ENCODE assay signal across 7 cellular contexts in genomic region chr6:46626228-46626909, GRCh38. TPM values are rescaled to one million over a fixed set of nuclear protein-coding genes. Genes with fewer than 3 reads are reported as not detected.
A peak's percentile ranks its signal among the peaks of the same experiment; 100 is the strongest.
DNase-seq lines count a peak whose midpoint lies in the region; ATAC-seq, FAIRE-seq and TF ChIP-seq lines count a peak whose summit lies in the region.

No MANE protein-coding gene starts in this region.

- peak; percentile 63 to 79 for TF ChIP-seq RAD21 in K562 (CRISPR knock-in tag; conservative IDR thresholded peaks at IDR 0.05 in 1 of 2, IDR thresholded peaks at IDR 0.05 in 1 of 2)

- in situ Hi-C loops in K562 (cut with MboI): no loop called here

- H3K4me3 ChIP-seq in K562 (no peak overlapping the region), upper lobe of right lung (no peak overlapping the region)

- ATAC-seq in GM21737 (IDR thresholded peaks at IDR 0.05; ENCODE audit: unreplicated experiment) (peak; percentile 55), K562 (peak; percentile 62; the same call in 2 of the 3 replicates), upper lobe of right lung (peak; percentile 59)

- H3K4me1 ChIP-seq in K562 (replicated peaks in 1 of 2; ENCODE audit: control insufficient read depth in 2 of 2, insufficient read depth in 2 of 2, low read length in 2 of 2) (no peaks in the 10 kb centered on the region), upper lobe of right lung (no peaks in the 10 kb centered on the region)

- CTCF ChIA-PET in K562 (lab: Yijun Ruan, JAX; ENCODE audit: low intra/inter-chr PET ratio): interaction anchor here (1.0 kb wide), 1 partner anchor 207 kb away, joined by 3 read pairs; no protein-coding TSS in a partner anchor

- H3K9ac ChIP-seq in K562 (ENCODE audit: insufficient read depth in 1 of 2, low read depth in 2 of 2, low read length in 2 of 2): no peak overlapping the region

- POLR2A ChIA-PET in K562 (lab: Yijun Ruan, JAX): interaction anchor here (0.6 kb wide), 1 partner anchor 19 kb away, joined by 4 read pairs; no protein-coding TSS in a partner anchor

- no peaks in the 10 kb centered on the region for H3K36me3 ChIP-seq in K562 (ENCODE audit: control insufficient read depth, insufficient read depth, low read length)
- no peaks in the 10 kb centered on the region for H3K36me3 ChIP-seq in upper lobe of right lung

- FAIRE-seq in K562 (lab: Jason Lieb, UNC): peak; percentile 42

- H3K9me1 ChIP-seq in K562 (ENCODE audit: control insufficient read depth, insufficient read depth, low read length): no peaks in the 10 kb centered on the region

- DNase-seq in GM04503 (ENCODE audit: low read depth) (peak; percentile 9), NCI-H1105 (lab: John Stamatoyannopoulos, UW) (peak; percentile 20), K562 (ENCODE audit: extremely low read depth in 1 of 4, low spot score in 3 of 4) (peak in 1 of 4 experiments; percentile 19), kidney tubule cell (ENCODE audit: low spot score) (peak; percentile 45), upper lobe of right lung (no peak), NK-92 (lab: John Stamatoyannopoulos, UW; ENCODE audit: unreplicated experiment) (no peak)

- TF ChIP-seq CTCF in K562 (IDR thresholded peaks at IDR 0.05 in 2 of 3, conservative IDR thresholded peaks at IDR 0.05 in 1 of 3; ENCODE audit: insufficient read depth in 2 of 3, low read depth in 1 of 3, low read length in 3 of 3) (peak in 2 of 3 experiments; percentile 35 to 60; a peak in 4 of 6 replicates), upper lobe of right lung (IDR thresholded peaks at IDR 0.05) (peak; percentile 59)

- H3K27ac ChIP-seq in K562 (ENCODE audit: extremely low read depth, low read depth, low read length): no peak overlapping the region
- H3K27ac ChIP-seq in upper lobe of right lung: no peak overlapping the region

- no peak overlapping the region for H2AFZ ChIP-seq in K562 (ENCODE audit: low read depth, low read length)

- no peaks in the 10 kb centered on the region for H3K79me2 ChIP-seq in K562 (ENCODE audit: control insufficient read depth, insufficient read depth, low read length)

- intact Hi-C loops in K562 (cut with micrococcal nuclease) (loop anchor here (1.0 to 10.0 kb wide), 3 partner anchors 207 to 404 kb away; no protein-coding TSS in a partner anchor), upper lobe of right lung (cut with DNase I) (no loop called here)

- no peaks in the 10 kb centered on the region for H3K9me3 ChIP-seq in K562 (replicated peaks; ENCODE audit: control insufficient read depth, insufficient read depth, low read depth, low read length)
- no peaks in the 10 kb centered on the region for H3K9me3 ChIP-seq in upper lobe of right lung

- no peak for TF ChIP-seq EP300 in K562 (IDR thresholded peaks at IDR 0.05; ENCODE audit: low read length)

- 6% methylated on average over 3 of the region's 3 CpGs for WGBS in K562 (ENCODE audit: insufficient coverage, low coverage, missing lambda C conversion rate)

- H3K27me3 ChIP-seq in K562 (ENCODE audit: control insufficient read depth in 2 of 2, insufficient read depth in 2 of 2, low read length in 2 of 2): no peaks in the 10 kb centered on the region
- H3K27me3 ChIP-seq in upper lobe of right lung: no peaks in the 10 kb centered on the region

- no peak for TF ChIP-seq POLR2A in K562 (conservative IDR thresholded peaks at IDR 0.05)

- no TSS peak for BruUV-seq in K562 (replicated peaks; lab: Mats Ljungman, UMichigan)

- no peaks in the 10 kb centered on the region for H4K20me1 ChIP-seq in K562 (replicated peaks; ENCODE audit: control insufficient read depth, insufficient read depth, low read length)

- H3K4me2 ChIP-seq in K562 (ENCODE audit: insufficient read depth, low read length): no peak overlapping the region

TF ChIP-seq in K562, 482 proteins besides CTCF, POLR2A, EP300 and RAD21:
- TF ChIP-seq TAF7 (tag; IDR thresholded peaks at IDR 0.05) (no peak), ZNF24 (IDR thresholded peaks at IDR 0.05) (no peak), E2F3 (CRISPR knock-in tag; IDR thresholded peaks at IDR 0.05) (no peak), CEBPG (CRISPR knock-in tag; IDR thresholded peaks at IDR 0.05) (no peak), CEBPG (tag; conservative IDR thresholded peaks at IDR 0.05 in 1 of 2, IDR thresholded peaks at IDR 0.05 in 1 of 2) (peak; percentile 40 to 66; a peak in 2 of 4 replicates), ZNF23 (CRISPR knock-in tag; IDR thresholded peaks at IDR 0.05) (no peak), CEBPB (tag; IDR thresholded peaks at IDR 0.05) (peak; percentile 69), SPI1 (IDR thresholded peaks at IDR 0.05; ENCODE audit: borderline replicate concordance, low read depth, low read length) (0 out of 2 replicates have a peak, but pooled peaks have one; percentile 32), TRIM25 (IDR thresholded peaks at IDR 0.05; ENCODE audit: borderline replicate concordance) (no peak)
- TF ChIP-seq, protein P1, sequence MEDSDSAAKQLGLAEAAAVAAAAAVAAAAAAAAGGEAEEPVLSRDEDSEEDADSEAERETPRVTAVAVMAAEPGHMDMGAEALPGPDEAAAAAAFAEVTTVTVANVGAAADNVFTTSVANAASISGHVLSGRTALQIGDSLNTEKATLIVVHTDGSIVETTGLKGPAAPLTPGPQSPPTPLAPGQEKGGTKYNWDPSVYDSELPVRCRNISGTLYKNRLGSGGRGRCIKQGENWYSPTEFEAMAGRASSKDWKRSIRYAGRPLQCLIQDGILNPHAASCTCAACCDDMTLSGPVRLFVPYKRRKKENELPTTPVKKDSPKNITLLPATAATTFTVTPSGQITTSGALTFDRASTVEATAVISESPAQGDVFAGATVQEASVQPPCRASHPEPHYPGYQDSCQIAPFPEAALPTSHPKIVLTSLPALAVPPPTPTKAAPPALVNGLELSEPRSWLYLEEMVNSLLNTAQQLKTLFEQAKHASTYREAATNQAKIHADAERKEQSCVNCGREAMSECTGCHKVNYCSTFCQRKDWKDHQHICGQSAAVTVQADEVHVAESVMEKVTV (CRISPR knock-in tag; IDR thresholded peaks at IDR 0.05): peak; percentile 46
TF ChIP-seq in K562: peak in this region for 4.

RNA-seq across cellular contexts. Expression of gene CYP39A1, which starts 26.2 kb away (rescaled TPM):
- total RNA-seq in K562 (2011; cell fraction: chromatin; rRNA removed; ENCODE audit: low replicate concordance): not detected in 2 replicates
- not detected in 2 replicates for total RNA-seq in K562 (2011; cell fraction: nucleolus; rRNA removed)
- total RNA-seq in K562 (2011; cell fraction: nucleoplasm; rRNA removed): not detected in 2 replicates
- total RNA-seq in K562 (2014; rRNA removed) (not detected in 2 replicates), K562 (2014; rRNA removed; fragmentation: Illumina TruSeq; extraction: Trizol) (not detected in 2 replicates), K562 (2015; rRNA removed; fragmentation: Illumina TruSeq; extraction: Trizol) (not detected in 2 replicates), K562 (2021) (not detected in 2 replicates), upper lobe of right lung (7.8 TPM)
- polyA plus RNA-seq in K562 (2011; rRNA removed) (not detected in 2 replicates), K562 (2014; fragmentation: Illumina TruSeq; extraction: Trizol) (not detected in 2 replicates), K562 (2014; fragmentation: Nextera tagmentation; extraction: Ambion mirVana) (not detected), K562 (2014; rRNA removed) (not detected in 2 replicates)
- polyA plus RNA-seq in K562 (2011; cell fraction: cytosol; rRNA removed): not detected in 2 replicates
- polyA plus RNA-seq in K562 (2011; cell fraction: nucleus; rRNA removed): not detected in 2 replicates
- not detected in 2 replicates for polyA plus RNA-seq in K562 (2012)
- polyA minus RNA-seq in K562 (2011; rRNA and poly(A)+ RNA removed): not detected in 2 replicates
- polyA minus RNA-seq in K562 (2011; cell fraction: cytosol; rRNA and poly(A)+ RNA removed): not detected in 2 replicates
- polyA minus RNA-seq in K562 (2011; cell fraction: nucleus; rRNA and poly(A)+ RNA removed): not detected in 2 replicates

RNA-seq across cellular contexts. Expression of gene SLC25A27, which starts 26.4 kb away (rescaled TPM):
- total RNA-seq in K562 (2011; cell fraction: chromatin; rRNA removed; ENCODE audit: low replicate concordance): 0.55 TPM in 1 of 2 replicates, not detected in the other
- not detected in 2 replicates for total RNA-seq in K562 (2011; cell fraction: nucleolus; rRNA removed)
- 2.8 TPM in 1 of 2 replicates, not detected in the other for total RNA-seq in K562 (2011; cell fraction: nucleoplasm; rRNA removed)
- not detected in 2 replicates for total RNA-seq in K562 (2014; rRNA removed)
- not detected in 2 replicates for total RNA-seq in K562 (2014; rRNA removed; fragmentation: Illumina TruSeq; extraction: Trizol)
- total RNA-seq in K562 (2015; rRNA removed; fragmentation: Illumina TruSeq; extraction: Trizol): not detected in 2 replicates
- not detected in 2 replicates for total RNA-seq in K562 (2021)
- not detected in 2 replicates for polyA plus RNA-seq in K562 (2011; rRNA removed)
- not detected in 2 replicates for polyA plus RNA-seq in K562 (2011; cell fraction: cytosol; rRNA removed)
- 0.35 TPM in 1 of 2 replicates, not detected in the other for polyA plus RNA-seq in K562 (2011; cell fraction: nucleus; rRNA removed)
- not detected in 2 replicates for polyA plus RNA-seq in K562 (2012)
- not detected in 2 replicates for polyA plus RNA-seq in K562 (2014; fragmentation: Illumina TruSeq; extraction: Trizol)
- polyA plus RNA-seq in K562 (2014; fragmentation: Nextera tagmentation; extraction: Ambion mirVana): not detected
- polyA plus RNA-seq in K562 (2014; rRNA removed): 0.69 TPM in 1 of 2 replicates, not detected in the other
- not detected in 2 replicates for polyA minus RNA-seq in K562 (2011; rRNA and poly(A)+ RNA removed)
- polyA minus RNA-seq in K562 (2011; cell fraction: cytosol; rRNA and poly(A)+ RNA removed): not detected in 2 replicates
- polyA minus RNA-seq in K562 (2011; cell fraction: nucleus; rRNA and poly(A)+ RNA removed): not detected in 2 replicates
- total RNA-seq in upper lobe of right lung: 17.8 TPM

Comparison
In these comparisons a context has a peak if more than half of its experiments do, and no peak if none do; other contexts are left out.
1. DNase-seq: peak in GM04503 (single experiment), NCI-H1105 (single experiment) and kidney tubule cell (single experiment); none in upper lobe of right lung (single experiment) and NK-92 (single experiment).
2. Peak in every context shown above with its lines, with median percentiles within 50 percentile points of each other: ATAC-seq.